In the genomic region with DNA sequence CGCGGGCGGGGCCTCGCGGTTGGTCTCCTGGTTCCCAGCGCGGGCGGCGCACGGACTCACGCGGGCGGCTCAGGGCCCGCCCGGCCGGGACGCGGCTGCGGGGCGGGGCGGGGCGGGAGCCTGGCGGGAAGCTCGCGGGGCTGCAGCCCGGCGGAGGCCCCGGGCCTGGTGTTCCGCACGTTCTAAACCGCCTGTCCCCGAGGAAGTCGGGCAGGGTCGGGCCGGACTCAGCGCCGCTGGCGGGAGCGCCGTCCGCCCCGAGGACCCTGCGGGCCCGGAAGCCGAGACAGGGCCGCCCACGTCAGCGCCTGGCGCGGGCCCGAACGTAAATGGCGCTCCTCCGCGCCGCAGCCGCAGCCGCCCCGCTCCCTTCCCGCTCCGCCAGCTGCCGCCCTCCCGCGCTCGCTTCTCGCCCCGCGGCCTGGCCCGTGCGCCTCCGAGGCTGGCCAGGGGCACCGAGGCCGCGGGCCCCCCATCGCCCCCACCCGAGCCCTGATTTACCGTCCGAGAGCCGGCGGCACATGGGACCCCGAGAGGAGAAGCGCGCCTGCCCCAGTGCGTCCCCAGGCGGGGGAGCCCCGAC, we compare ENCODE assay signal across 8 cellular contexts. TPM values are rescaled to one million over a fixed set of nuclear protein-coding genes. Genes with fewer than 3 reads are reported as not detected.
A peak's percentile ranks its signal among the peaks of the same experiment; 100 is the strongest.
DNase-seq lines count a peak whose midpoint lies in the region; ATAC-seq, FAIRE-seq and TF ChIP-seq lines count a peak whose summit lies in the region.

No MANE protein-coding gene starts in this region.

- peak overlapping the region; percentile 46 to 74 for H3K4me3 ChIP-seq in kidney (ENCODE audit: low read length in 2 of 2)

- peak overlapping the region; percentile 94 for H3K27ac ChIP-seq in caudate nucleus (ENCODE audit: low read depth, low read length)
- peak overlapping the region; percentile 88 to 90 for H3K27ac ChIP-seq in kidney (ENCODE audit: low read depth in 2 of 2, low read length in 2 of 2)

- intact Hi-C loops in activated B cell treated with CpG ODN at 0.5 μM for 24 hours (cut with micrococcal nuclease), result loop anchor here (1.0 to 5.0 kb wide), 7 partner anchors 18 to 240 kb away; a partner anchor contains a TSS
- intact Hi-C loops in kidney (cut with DNase I), result no loop called here

- peaks cover 59% of the 10 kb centered on the region for H3K4me1 Mint-ChIP-seq in activated B cell treated with CpG ODN at 0.5 μM for 24 hours

- peaks cover 6% of the 10 kb centered on the region for H3K36me3 Mint-ChIP-seq in activated B cell treated with CpG ODN at 0.5 μM for 24 hours (ENCODE audit: low read depth)

- FAIRE-seq in kidney (lab: Jason Lieb, UNC), result no peak

- H3K4me3 Mint-ChIP-seq in activated B cell treated with CpG ODN at 0.5 μM for 24 hours, result peak overlapping the region; percentile 88

- CTCF ChIA-PET in activated B cell treated with CpG ODN at 0.5 μM for 24 hours (lab: Charles Lee), result interaction anchor here (0.9 to 4.8 kb wide), 6 partner anchors 15 to 98 kb away, joined by 3 to 23 read pairs (median 3); a partner anchor contains a TSS

- peak overlapping the region; percentile 93 for H3K27ac Mint-ChIP-seq in activated B cell treated with CpG ODN at 0.5 μM for 24 hours

- peaks cover 18 to 48% of the 10 kb centered on the region in 2 donors for H3K4me1 ChIP-seq in kidney (ENCODE audit: control insufficient read depth in 1 of 2, insufficient read depth in 1 of 2, low read depth in 1 of 2, low read length in 2 of 2)

- POLR2A ChIA-PET in activated B cell treated with CpG ODN at 0.5 μM for 24 hours (lab: Charles Lee), result interaction anchor here (1.0 to 6.3 kb wide), 13 partner anchors 10 to 474 kb away, joined by 3 to 82 read pairs (median 7); a partner anchor contains a TSS

- no peaks in the 10 kb centered on the region for H3K9me3 ChIP-seq in kidney (ENCODE audit: control insufficient read depth in 1 of 2, low read length in 2 of 2)

- H3K9me3 Mint-ChIP-seq in activated B cell treated with CpG ODN at 0.5 μM for 24 hours, result no peaks in the 10 kb centered on the region

- no peaks in the 10 kb centered on the region for H3K36me3 ChIP-seq in kidney (ENCODE audit: control insufficient read depth in 1 of 2, insufficient read depth in 2 of 2, low read length in 2 of 2)

- H3K27me3 Mint-ChIP-seq in activated B cell treated with CpG ODN at 0.5 μM for 24 hours, result no peaks in the 10 kb centered on the region

- TF ChIP-seq CTCF in activated B cell treated with CpG ODN at 0.5 μM for 24 hours (IDR thresholded peaks at IDR 0.05) (no peak), kidney (IDR thresholded peaks at IDR 0.05; ENCODE audit: borderline replicate concordance, extremely low read depth, insufficient read depth) (no peak)

- peak; percentile 63 for ATAC-seq in HG02763 (IDR thresholded peaks at IDR 0.05; ENCODE audit: unreplicated experiment)
- ATAC-seq in activated B cell treated with CpG ODN at 0.5 μM for 24 hours (ENCODE audit: low read depth), result peak; percentile 70

- H3K9ac ChIP-seq in kidney (ENCODE audit: low read length in 2 of 2), result peak overlapping the region; percentile 49 to 87

- DNase-seq in NCI-H524 (lab: John Stamatoyannopoulos, UW) (peak; percentile 62 to 83), NCI-H524 treated with DMSO at 0.1 percent for 48 hours (lab: John Stamatoyannopoulos, UW) (no peak), NCI-H187 (lab: John Stamatoyannopoulos, UW) (peak; percentile 48 to 90), activated B cell treated with CpG ODN at 0.5 μM for 24 hours (peak; percentile 87), caudate nucleus (lab: John Stamatoyannopoulos, UW) (peak in 57 of 61 donors; percentile 21 to 87 (median 75)), kidney (peak; percentile 96)
- peak; percentile 63 to 80 (median 68) for DNase-seq in stimulated activated CD4-positive, alpha-beta T cell treated with anti-CD3 and anti-CD28 coated beads, Interleukin-12 subunit alpha, Interleukin-12 subunit beta, amount 100 ng/mL, for 48 hours (ENCODE audit: low read depth in 2 of 3, low spot score in 1 of 3)

RNA-seq across cellular contexts. Expression of a gene that starts 0.3 kb away (rescaled TPM):
- total RNA-seq in activated B cell treated with CpG ODN at 0.5 μM for 24 hours (162 and 175 TPM in 2 replicates), kidney (170 TPM)
- polyA plus RNA-seq in kidney (ENCODE audit: insufficient read depth, low read depth, low replicate concordance), result 96.1 TPM

RNA-seq across cellular contexts. Expression of a gene that starts 40.5 kb away (rescaled TPM):
- total RNA-seq in activated B cell treated with CpG ODN at 0.5 μM for 24 hours (67.3 and 73.7 TPM in 2 replicates), kidney (75.2 TPM)
- polyA plus RNA-seq in kidney (ENCODE audit: insufficient read depth, low read depth, low replicate concordance), result 65.0 TPM
